ENCODE assay signal across 23 cellular contexts in the genomic region with DNA sequence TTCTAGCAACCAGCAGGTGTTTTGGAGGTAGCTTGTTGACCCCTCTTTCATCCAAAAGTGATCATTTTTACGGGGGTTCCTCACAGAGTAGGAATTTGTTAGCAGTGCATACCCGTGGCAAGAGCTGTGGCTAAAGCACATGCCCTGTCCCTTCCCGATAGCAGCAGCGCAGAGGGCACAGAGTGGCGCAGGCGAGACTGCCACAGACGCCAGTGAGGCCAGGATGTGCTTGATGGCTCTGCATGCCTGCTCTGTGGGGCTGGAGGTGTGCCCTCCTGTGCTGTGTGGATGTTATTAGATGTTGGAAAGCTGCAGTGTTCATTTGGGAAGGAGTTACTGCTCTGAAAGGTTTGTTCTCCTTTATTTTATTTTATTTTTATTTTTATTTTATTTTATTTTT.
"Had no signal": no experiment of that assay in that cellular context is flagged by ENCODE, and none has a peak within 500 bp of the region (broad histone marks: within the 10 kb centered on the region; RNA-seq: fewer than 3 reads in every experiment).

No MANE protein-coding gene starts in this region.

- H3K4me1 ChIP-seq: gastrocnemius medialis, pancreas, right lobe of liver, upper lobe of right lung had no signal

- H3K27ac ChIP-seq: brain microvascular endothelial cell, esophagus muscularis mucosa, gastrocnemius medialis, left ventricle myocardium inferior, neutrophil, pancreas, right lobe of liver, thoracic aorta, upper lobe of right lung had no signal

- FAIRE-seq: pancreas had no signal

- H3K27me3 Mint-ChIP-seq: activated CD4-positive, alpha-beta T cell treated with anti-CD3 and anti-CD28 coated beads for 36 hours; effector memory CD8-positive, alpha-beta T cell; naive thymus-derived CD8-positive, alpha-beta T cell had no signal

- H3K4me3 Mint-ChIP-seq: activated CD4-positive, alpha-beta T cell treated with anti-CD3 and anti-CD28 coated beads for 36 hours; activated CD8-positive, alpha-beta T cell treated with anti-CD3 and anti-CD28 coated beads, Interleukin-2, amount 10 ng/mL, durations not matched to agents 7 days and 5 days; effector memory CD8-positive, alpha-beta T cell; mesothelial cell of epicardium; naive thymus-derived CD8-positive, alpha-beta T cell; stimulated activated effector memory CD8-positive, alpha-beta T cell treated with anti-CD3 and anti-CD28 coated beads, Interleukin-12 subunit alpha, Interleukin-12 subunit beta, amount 100 ng/mL, for 72 hours; WTC11 had no signal

- H3K4me1 Mint-ChIP-seq: mesothelial cell of epicardium, WTC11 had no signal

- H3K9me3 ChIP-seq: esophagus muscularis mucosa, gastrocnemius medialis, left ventricle myocardium inferior, neutrophil, pancreas, right lobe of liver, thoracic aorta, upper lobe of right lung had no signal

- H3K36me3 ChIP-seq: brain microvascular endothelial cell, esophagus muscularis mucosa, gastrocnemius medialis, left ventricle myocardium inferior, neutrophil, pancreas, right lobe of liver, thoracic aorta, upper lobe of right lung had no signal

- H3K27ac Mint-ChIP-seq: activated CD4-positive, alpha-beta T cell treated with anti-CD3 and anti-CD28 coated beads for 36 hours; activated CD8-positive, alpha-beta T cell treated with anti-CD3 and anti-CD28 coated beads, Interleukin-2, amount 10 ng/mL, durations not matched to agents 7 days and 5 days; activated naive CD4-positive, alpha-beta T cell treated with anti-CD3 and anti-CD28 coated beads, Interleukin-2, amount 50 U/mL, for 72 hours; effector memory CD8-positive, alpha-beta T cell; mesothelial cell of epicardium; naive thymus-derived CD8-positive, alpha-beta T cell; stimulated activated effector memory CD8-positive, alpha-beta T cell treated with anti-CD3 and anti-CD28 coated beads, Interleukin-12 subunit alpha, Interleukin-12 subunit beta, amount 100 ng/mL, for 72 hours; WTC11 had no signal

- H3K4me3 ChIP-seq: dorsolateral prefrontal cortex, esophagus muscularis mucosa, gastrocnemius medialis, left ventricle myocardium inferior, pancreas, right lobe of liver, skin epidermis, thoracic aorta, upper lobe of right lung had no signal

- H3K36me3 Mint-ChIP-seq: mesothelial cell of epicardium, WTC11 had no signal

- H3K27me3 ChIP-seq: brain microvascular endothelial cell, dorsolateral prefrontal cortex, esophagus muscularis mucosa, gastrocnemius medialis, pancreas, right lobe of liver, upper lobe of right lung had no signal

- DNase-seq: activated CD4-positive, alpha-beta T cell treated with anti-CD3 and anti-CD28 coated beads for 36 hours; activated CD8-positive, alpha-beta T cell treated with anti-CD3 and anti-CD28 coated beads, Interleukin-2, amount 10 ng/mL, durations not matched to agents 7 days and 5 days; brain microvascular endothelial cell; caudate nucleus; dorsolateral prefrontal cortex; effector memory CD8-positive, alpha-beta T cell; gastrocnemius medialis; hypothalamus; left ventricle myocardium inferior; naive thymus-derived CD8-positive, alpha-beta T cell; pancreas; right lobe of liver; stimulated activated CD4-positive, alpha-beta T cell treated with anti-CD3 and anti-CD28 coated beads, Interleukin-2, amount 100 ng/mL, for 24 hours; T-helper 9 cell; upper lobe of right lung had no signal

- H3K9me3 Mint-ChIP-seq: activated naive CD4-positive, alpha-beta T cell treated with anti-CD3 and anti-CD28 coated beads, Interleukin-2, amount 50 U/mL, for 72 hours; effector memory CD8-positive, alpha-beta T cell; naive thymus-derived CD8-positive, alpha-beta T cell; stimulated activated effector memory CD8-positive, alpha-beta T cell treated with anti-CD3 and anti-CD28 coated beads, Interleukin-12 subunit alpha, Interleukin-12 subunit beta, amount 100 ng/mL, for 72 hours had no signal

- ATAC-seq: activated CD4-positive, alpha-beta T cell treated with anti-CD3 and anti-CD28 coated beads for 36 hours; activated CD8-positive, alpha-beta T cell treated with anti-CD3 and anti-CD28 coated beads, Interleukin-2, amount 10 ng/mL, durations not matched to agents 7 days and 5 days; activated naive CD4-positive, alpha-beta T cell treated with anti-CD3 and anti-CD28 coated beads, Interleukin-2, amount 50 U/mL, for 72 hours; effector memory CD8-positive, alpha-beta T cell; gastrocnemius medialis; naive thymus-derived CD8-positive, alpha-beta T cell; pancreas; right lobe of liver; stimulated activated effector memory CD8-positive, alpha-beta T cell treated with anti-CD3 and anti-CD28 coated beads, Interleukin-12 subunit alpha, Interleukin-12 subunit beta, amount 100 ng/mL, for 72 hours; upper lobe of right lung; WTC11 had no signal
